In genomic region chr10:98076086-98076485, GRCh38 we compare ENCODE assay signal across 27 cellular contexts. TPM values are rescaled to one million over a fixed set of nuclear protein-coding genes. Genes with fewer than 3 reads are reported as not detected.
DNase-seq lines count a peak whose midpoint lies in the region; ATAC-seq, FAIRE-seq and TF ChIP-seq lines count a peak whose summit lies in the region.
"Had no signal": no experiment of that assay in that cellular context is flagged by ENCODE, and none has a peak within 500 bp of the region (broad histone marks: within the 10 kb centered on the region; RNA-seq: fewer than 3 reads in every experiment).

No MANE protein-coding gene starts in this region.

- no peak for ATAC-seq in HG02798 (IDR thresholded peaks at IDR 0.05; ENCODE audit: poor library complexity, unreplicated experiment)
- ATAC-seq in HG03095 (IDR thresholded peaks at IDR 0.05; ENCODE audit: unreplicated experiment) = no peak
- ATAC-seq: GM12878, PC-3 had no signal

- TF ChIP-seq RAD21 in H1 (IDR thresholded peaks at IDR 0.05 in 1 of 2, conservative IDR thresholded peaks at IDR 0.05 in 1 of 2; ENCODE audit: low read depth in 2 of 2, low read length in 2 of 2) = no peak

- no peak overlapping the region for H3K27ac ChIP-seq in H1 (ENCODE audit: low read depth, low read length)
- H3K27ac ChIP-seq: SK-N-MC had no signal

- H3K4me1 ChIP-seq in H1 (replicated peaks in 1 of 4; ENCODE audit: control insufficient read depth in 3 of 4, insufficient read depth in 4 of 4, low read length in 3 of 4) = no peaks in the 10 kb centered on the region
- H3K4me1 ChIP-seq: Caco-2 had no signal

- H3K36me3 ChIP-seq in H1 (ENCODE audit: control insufficient read depth in 2 of 4, insufficient read depth in 4 of 4, low read length in 3 of 4) = no peaks in the 10 kb centered on the region

- no peaks in the 10 kb centered on the region; the same call in 1 of the 2 replicates for H3K23me2 ChIP-seq in H1 (ENCODE audit: low read depth, low read length)

- no peak overlapping the region for H4K91ac ChIP-seq in H1 (replicated peaks; ENCODE audit: insufficient read length, low read length)

- H3K18ac ChIP-seq in H1 (ENCODE audit: extremely low read depth, low read length) = no peak overlapping the region

- FAIRE-seq in H1 (lab: Jason Lieb, UNC) = no peak
- FAIRE-seq: GM12878 had no signal

- H2AK5ac ChIP-seq in H1 (ENCODE audit: low read depth, low read length) = no peak overlapping the region

- peak; percentile 29 for DNase-seq in CD1c-positive myeloid dendritic cell (ENCODE audit: extremely low spot score)
- peak; percentile 47 to 62 for DNase-seq in Kasumi-1 (lab: John Stamatoyannopoulos, UW)
- peak; percentile 76 for DNase-seq in NOMO-1 treated with DMSO at 0.1 percent for 48 hours (lab: John Stamatoyannopoulos, UW; ENCODE audit: unreplicated experiment)
- no peak for DNase-seq in H1 (ENCODE audit: low read depth in 1 of 2, low spot score in 2 of 2)
- no peak for DNase-seq in putamen (ENCODE audit: low spot score)
- DNase-seq: Caco-2; CD4-positive, alpha-beta memory T cell; DMS 273 treated with DMSO at 0.1 percent for 48 hours; DMS79 treated with DMSO at 0.1 percent for 48 hours; H9; HFFc6; NCI-H1105; NCI-H146; NCI-H2029; NCI-H2227 treated with DMSO at 0.1 percent for 48 hours; NCI-H510A; PC-3; Right ventricle myocardium superior had no signal

- H4K20me1 ChIP-seq in H1 (replicated peaks in 1 of 2; ENCODE audit: control insufficient read depth in 1 of 2, insufficient read depth in 2 of 2, low read length in 2 of 2) = peaks cover 0 to 1% of the 10 kb centered on the region in 2 experiments

- no peak overlapping the region for H3K56ac ChIP-seq in H1 (replicated peaks; ENCODE audit: insufficient read length, low read depth, low read length)

- no peak overlapping the region for H2BK12ac ChIP-seq in H1 (ENCODE audit: low read depth, low read length)

- H3K14ac ChIP-seq in H1 (ENCODE audit: insufficient read length) = no peak overlapping the region

- no peak overlapping the region for H3K23ac ChIP-seq in H1 (ENCODE audit: insufficient read length)

- H4K5ac ChIP-seq in H1 (ENCODE audit: insufficient read length, low read depth, low read length) = no peak overlapping the region

- H2BK15ac ChIP-seq in H1 (ENCODE audit: low read length) = no peak overlapping the region

- TF ChIP-seq CTCF in H1 (IDR thresholded peaks at IDR 0.05; ENCODE audit: control extremely low read depth in 1 of 3, insufficient read depth in 1 of 3, low read depth in 1 of 3, low read length in 3 of 3) = no peak

- no peak overlapping the region for H2BK5ac ChIP-seq in H1 (ENCODE audit: low read depth, low read length)

- CTCF ChIA-PET in H1 (lab: Charles Lee; ENCODE audit: partially characterized antibody) = interaction anchor here (0.8 to 1.9 kb wide), 4 partner anchors 9 to 48 kb away, joined by 3 to 5 read pairs (median 4); no protein-coding TSS in a partner anchor

- TF ChIP-seq EP300 in H1 (IDR thresholded peaks at IDR 0.05; ENCODE audit: borderline replicate concordance in 1 of 2, low read depth in 2 of 2, low read length in 2 of 2) = no peak

- POLR2A ChIA-PET in H1 (lab: Charles Lee; ENCODE audit: partially characterized antibody) = no interaction called here

- H3K9ac ChIP-seq in H1 (replicated peaks in 1 of 4; ENCODE audit: extremely low read depth in 1 of 4, low read depth in 3 of 4, low read length in 3 of 4) = no peak overlapping the region

- no peaks in the 10 kb centered on the region for H3K27me3 ChIP-seq in H1 (replicated peaks in 1 of 4; ENCODE audit: control insufficient read depth in 3 of 4, extremely low read depth in 1 of 4, insufficient read depth in 3 of 4, low read length in 3 of 4)

- H3K9me3 ChIP-seq in H1 (ENCODE audit: insufficient read depth in 2 of 2, low read depth in 1 of 2, low read length in 1 of 2) = no peaks in the 10 kb centered on the region
- H3K9me3 ChIP-seq: Caco-2 had no signal

- H2AFZ ChIP-seq in H1 (ENCODE audit: low read length) = no peak overlapping the region

- no peaks in the 10 kb centered on the region for H3K79me1 ChIP-seq in H1 (ENCODE audit: low read depth, low read length)

- no peak overlapping the region for H3K4me3 ChIP-seq in H1 (ENCODE audit: extremely low read depth in 1 of 4, insufficient read depth in 2 of 4, low read depth in 3 of 4, low read length in 4 of 4)
- H3K4me3 ChIP-seq: GM12878, SK-N-MC had no signal

- no peak overlapping the region for H2BK120ac ChIP-seq in H1 (replicated peaks; ENCODE audit: low read depth, low read length)

- no peaks in the 10 kb centered on the region for H3K79me2 ChIP-seq in H1 (ENCODE audit: control insufficient read depth in 1 of 2, insufficient read depth in 2 of 2, low read length in 2 of 2)

- H4K8ac ChIP-seq in H1 (ENCODE audit: extremely low read depth, insufficient read depth, low read length) = no peak overlapping the region

- 82% methylated on average over 7 of the region's 7 CpGs; no CpG with 5 or more reads in 1 of the 2 experiments for WGBS in H1 (ENCODE audit: extremely low coverage in 1 of 2, insufficient coverage in 1 of 2, insufficient read length in 1 of 2, insufficient replicate concordance in 2 of 2, low coverage in 1 of 2, low lambda C conversion rate in 2 of 2, missing lambda C conversion rate in 1 of 2), 2 experiments

- H3K4ac ChIP-seq in H1 (replicated peaks; ENCODE audit: insufficient read length, low read depth, low read length) = no peak overlapping the region

- TF ChIP-seq POLR2A in H1 (IDR thresholded peaks at IDR 0.05; ENCODE audit: control extremely low read depth in 1 of 2, low read depth in 2 of 2, low read length in 2 of 2) = no peak

- no peak overlapping the region for H2BK20ac ChIP-seq in H1 (ENCODE audit: low read length)

- no peak overlapping the region for H3K4me2 ChIP-seq in H1 (ENCODE audit: insufficient read depth in 1 of 2, low read depth in 2 of 2, low read length in 2 of 2)

TF ChIP-seq in H1, 55 proteins besides CTCF, POLR2A, EP300 and RAD21:
- peak; percentile 94 for TF ChIP-seq CEBPB (IDR thresholded peaks at IDR 0.05; ENCODE audit: low read depth, low read length)
- TF ChIP-seq POU5F1 (IDR thresholded peaks at IDR 0.05; ENCODE audit: low read depth, low read length) = no peak

RNA-seq across cellular contexts. Expression of gene CRTAC1, which starts 45.7 kb away (rescaled TPM):
- 0.91 and 1.1 TPM in 2 replicates for total RNA-seq in H1 (2021; fragmentation: NEBNext Ultra II Directional; extraction: Animal tissue kit (Norgen Biotek cat#: 25700))
- polyA plus RNA-seq in H1 (2011; rRNA removed) = 1.2 and 2.7 TPM in 2 replicates
- 2.3 TPM for polyA plus RNA-seq in H1 (2011; cell fraction: cytosol; rRNA removed)
- 4.9 TPM for polyA plus RNA-seq in H1 (2011; cell fraction: nucleus; rRNA removed)
- polyA plus RNA-seq in H1 (2012, experiment 1 of 2) = 0.72 to 1.1 TPM (median 0.93 TPM) in 4 replicates
- 0.34 TPM for polyA plus RNA-seq in H1 (2012, experiment 2 of 2)
- 0.71 TPM for polyA plus RNA-seq in H1 (2013, experiment 1 of 2)
- polyA plus RNA-seq in H1 (2013, experiment 2 of 2) = 1.2 TPM
- polyA minus RNA-seq in H1 (2011; rRNA and poly(A)+ RNA removed) = 0.93 and 2.2 TPM in 2 replicates
- polyA minus RNA-seq in H1 (2011; cell fraction: cytosol; rRNA and poly(A)+ RNA removed) = not detected
- 1.8 TPM for polyA minus RNA-seq in H1 (2011; cell fraction: nucleus; rRNA and poly(A)+ RNA removed)
- total RNA-seq: A673; Caco-2; CD4-positive, alpha-beta memory T cell; HFFc6; M059J; PC-3; RPMI7951; T-helper 2 cell treated with Interferon-gamma antibody and Interleukin-4, amounts not matched to agents 100 ng/mL and 5 ng/mL, for 36 hours had no signal
- polyA plus RNA-seq: BJ; CD4-positive, alpha-beta memory T cell; GM12878 had no signal

RNA-seq across cellular contexts. Expression of gene R3HCC1L, which starts 58.4 kb away (rescaled TPM):
- 13.9 and 16.6 TPM in 2 replicates for total RNA-seq in H1 (2021; fragmentation: NEBNext Ultra II Directional; extraction: Animal tissue kit (Norgen Biotek cat#: 25700))
- 4.6 and 6.9 TPM in 2 replicates for polyA plus RNA-seq in H1 (2011; rRNA removed)
- 10.4 TPM for polyA plus RNA-seq in H1 (2011; cell fraction: cytosol; rRNA removed)
- polyA plus RNA-seq in H1 (2011; cell fraction: nucleus; rRNA removed) = 4.4 TPM
- polyA plus RNA-seq in H1 (2012, experiment 1 of 2) = 13.7 to 15.7 TPM (median 14.7 TPM) in 4 replicates
- polyA plus RNA-seq in H1 (2012, experiment 2 of 2) = 0.66 TPM
- 12.1 TPM for polyA plus RNA-seq in H1 (2013, experiment 1 of 2)
- 11.9 TPM for polyA plus RNA-seq in H1 (2013, experiment 2 of 2)
- polyA minus RNA-seq in H1 (2011; rRNA and poly(A)+ RNA removed) = 18.1 and 24.4 TPM in 2 replicates
- 11.7 TPM for polyA minus RNA-seq in H1 (2011; cell fraction: cytosol; rRNA and poly(A)+ RNA removed)
- polyA minus RNA-seq in H1 (2011; cell fraction: nucleus; rRNA and poly(A)+ RNA removed) = 24.7 TPM

Comparison
In these comparisons a context has a peak if more than half of its experiments do, and no peak if none do; other contexts are left out.
1. DNase-seq: peak in CD1c-positive myeloid dendritic cell (single experiment), Kasumi-1 (2 of 2) and NOMO-1 treated with DMSO at 0.1 percent for 48 hours (single experiment); none in H1 (0 of 2) and putamen (single experiment).